33 cellular contexts compared by ENCODE assay signal in genomic region chr12:102616692-102617091, GRCh38.
"Had no signal": no experiment of that assay in that cellular context is flagged by ENCODE, and none has a peak within 500 bp of the region (broad histone marks: within the 10 kb centered on the region; RNA-seq: fewer than 3 reads in every experiment).

No MANE protein-coding gene starts in this region.

- H3K4me3 ChIP-seq: adrenal gland, ascending aorta, body of pancreas, breast epithelium, cardiac muscle cell had no signal

- H3K36me3 ChIP-seq: adrenal gland, ascending aorta, brain microvascular endothelial cell, breast epithelium, cardiac muscle cell had no signal

- H3K4me1 ChIP-seq: adrenal gland, ascending aorta, body of pancreas, breast epithelium had no signal

- FAIRE-seq: astrocyte, bronchial epithelial cell had no signal

- ATAC-seq: activated naive CD4-positive, alpha-beta T cell treated with anti-CD3 and anti-CD28 coated beads, Interleukin-2, amount 50 U/mL, for 72 hours; activated naive CD8-positive, alpha-beta T cell treated with anti-CD3 and anti-CD28 coated beads, Interleukin-2, amount 50 U/mL, for 24 hours; activated T-cell treated with anti-CD3 and anti-CD28 coated beads, Interleukin-2, amount 50 U/mL, for 4 hours; activated T-cell treated with anti-CD3 and anti-CD28 coated beads, Interleukin-2, amount 50 U/mL, for 72 hours; activated T-helper 17 cell treated with anti-CD3 and anti-CD28 coated beads, Interleukin-2, amount 50 U/mL, for 72 hours; body of pancreas had no signal

- H3K27me3 ChIP-seq: adrenal gland, ascending aorta, body of pancreas, brain microvascular endothelial cell, breast epithelium, cardiac muscle cell had no signal

- DNase-seq: activated effector memory CD4-positive, alpha-beta T cell treated with anti-CD3 and anti-CD28 coated beads, Interleukin-2, amount 50 U/mL, for 16 hours; activated effector memory CD4-positive, alpha-beta T cell treated with Interleukin-2 at 50 U/mL for 16 hours; activated gamma-delta T cell; activated gamma-delta T cell treated with Interleukin-2 at 50 U/mL for 16 hours; activated naive CD4-positive, alpha-beta T cell; activated naive CD4-positive, alpha-beta T cell treated with anti-CD3 and anti-CD28 coated beads for 36 hours; activated naive CD4-positive, alpha-beta T cell treated with anti-CD3 and anti-CD28 coated beads, Interleukin-2, amount 10 ng/mL, durations not matched to agents 7 days and 5 days; activated naive CD4-positive, alpha-beta T cell treated with anti-CD3 and anti-CD28 coated beads, Interleukin-2, amount 50 U/mL, for 16 hours; activated naive CD4-positive, alpha-beta T cell treated with Interleukin-2 at 50 U/mL for 16 hours; activated naive CD8-positive, alpha-beta T cell treated with anti-CD3 and anti-CD28 coated beads for 36 hours; activated naive CD8-positive, alpha-beta T cell treated with anti-CD3 and anti-CD28 coated beads, Interleukin-2, amount 10 ng/mL, durations not matched to agents 7 days and 5 days; activated naive CD8-positive, alpha-beta T cell treated with anti-CD3 and anti-CD28 coated beads, Interleukin-2, amount 50 U/mL, for 24 hours; activated T-cell treated with anti-CD3 and anti-CD28 coated beads, Interleukin-2, amount 50 U/mL, for 24 hours; activated T-cell treated with anti-CD3 and anti-CD28 coated beads, Interleukin-2, amount 50 U/mL, for 4 hours; activated T-cell treated with anti-CD3 and anti-CD28 coated beads, Interleukin-2, amount 50 U/mL, for 48 hours; activated T-cell treated with anti-CD3 and anti-CD28 coated beads, Interleukin-2, amount 50 U/mL, for 72 hours; adrenal gland; amniotic stem cell; amygdala; anterior cingulate cortex; aorta; body of pancreas; brain microvascular endothelial cell; caudate nucleus; central memory CD4-positive, alpha-beta T cell; cerebellar nuclear complex had no signal

- H3K27ac ChIP-seq: adrenal gland, ascending aorta, body of pancreas, brain microvascular endothelial cell, breast epithelium, cardiac muscle cell had no signal

- H3K9me3 ChIP-seq: adrenal gland, ascending aorta, body of pancreas, breast epithelium had no signal
